Comparison of ENCODE assay signal across 30 cellular contexts in genomic region chr2:145587922-145588321, GRCh38.
"Had no signal": no experiment of that assay in that cellular context is flagged by ENCODE, and none has a peak within 500 bp of the region (broad histone marks: within the 10 kb centered on the region; RNA-seq: fewer than 3 reads in every experiment).

No MANE protein-coding gene starts in this region.

- H3K27me3 ChIP-seq: brain microvascular endothelial cell, dorsolateral prefrontal cortex, esophagus muscularis mucosa, foreskin keratinocyte, gastrocnemius medialis, heart left ventricle had no signal

- H3K9me3 Mint-ChIP-seq: activated B cell treated with CpG ODN at 0.5 μM for 24 hours; activated CD8-positive, alpha-beta T cell treated with anti-CD3 and anti-CD28 coated beads for 36 hours; activated T-cell treated with anti-CD3 and anti-CD28 coated beads, Interleukin-2, amount 50 U/mL, for 4 hours; activated T-helper 17 cell treated with anti-CD3 and anti-CD28 coated beads, Interleukin-2, amount 50 U/mL, for 72 hours; central memory CD8-positive, alpha-beta T cell; endodermal cell had no signal

- H3K4me3 Mint-ChIP-seq: activated B cell treated with CpG ODN at 0.5 μM for 24 hours; activated CD8-positive, alpha-beta T cell treated with anti-CD3 and anti-CD28 coated beads for 36 hours; activated naive CD8-positive, alpha-beta T cell; activated T-cell treated with anti-CD3 and anti-CD28 coated beads, Interleukin-2, amount 50 U/mL, for 4 hours; activated T-helper 17 cell treated with anti-CD3 and anti-CD28 coated beads, Interleukin-2, amount 50 U/mL, for 72 hours; central memory CD8-positive, alpha-beta T cell; dendritic cell treated with granulocyte-macrophage colony-stimulating factor and Interleukin-4, amounts not matched to agents 40 ng/mL and 50 ng/mL, for 4 days; endodermal cell had no signal

- ATAC-seq: activated CD4-positive, CD25-positive, alpha-beta regulatory T cell treated with anti-CD3 and anti-CD28 coated beads, Interleukin-2, amount 50 U/mL, for 24 hours; activated CD8-positive, alpha-beta T cell treated with anti-CD3 and anti-CD28 coated beads for 36 hours; activated T-cell treated with anti-CD3 and anti-CD28 coated beads, Interleukin-2, amount 50 U/mL, for 4 hours; activated T-helper 17 cell treated with anti-CD3 and anti-CD28 coated beads, Interleukin-2, amount 50 U/mL, for 72 hours; foreskin keratinocyte; gastrocnemius medialis; heart left ventricle had no signal

- H3K4me1 Mint-ChIP-seq: activated T-helper 17 cell treated with anti-CD3 and anti-CD28 coated beads, Interleukin-2, amount 50 U/mL, for 72 hours; central memory CD8-positive, alpha-beta T cell had no signal

- H3K27ac Mint-ChIP-seq: activated B cell treated with CpG ODN at 0.5 μM for 24 hours; activated CD8-positive, alpha-beta T cell treated with anti-CD3 and anti-CD28 coated beads for 36 hours; activated naive CD8-positive, alpha-beta T cell; activated T-helper 17 cell treated with anti-CD3 and anti-CD28 coated beads, Interleukin-2, amount 50 U/mL, for 72 hours; dendritic cell treated with granulocyte-macrophage colony-stimulating factor and Interleukin-4, amounts not matched to agents 40 ng/mL and 50 ng/mL, for 4 days; endodermal cell had no signal

- H3K36me3 Mint-ChIP-seq: activated naive CD8-positive, alpha-beta T cell had no signal

- H3K4me1 ChIP-seq: foreskin keratinocyte, gastrocnemius medialis, heart left ventricle had no signal

- H3K9me3 ChIP-seq: esophagus muscularis mucosa, gastrocnemius medialis, heart left ventricle had no signal

- DNase-seq: activated B cell treated with CpG ODN at 0.5 μM for 24 hours; activated CD4-positive, alpha-beta T cell treated with anti-CD3 and anti-CD28 coated beads for 48 hours; activated CD4-positive, alpha-beta T cell treated with anti-CD3 and anti-CD28 coated beads, Interleukin-2, amount 50 U/mL, for 1 hour; activated CD4-positive, alpha-beta T cell treated with anti-CD3 and anti-CD28 coated beads, Interleukin-2, amount 50 U/mL, for 48 hours; activated CD8-positive, alpha-beta memory T cell treated with anti-CD3 and anti-CD28 coated beads for 24 hours; activated CD8-positive, alpha-beta T cell treated with anti-CD3 and anti-CD28 coated beads for 36 hours; activated effector memory CD4-positive, alpha-beta T cell treated with Interleukin-2 at 50 U/mL for 16 hours; activated gamma-delta T cell treated with Interleukin-2 at 50 U/mL for 16 hours; activated naive CD4-positive, alpha-beta T cell treated with anti-CD3 and anti-CD28 coated beads, Interleukin-2, amount 50 U/mL, for 16 hours; activated naive CD4-positive, alpha-beta T cell treated with Interleukin-2 at 50 U/mL for 16 hours; activated T-cell treated with anti-CD3 and anti-CD28 coated beads, Interleukin-2, amount 50 U/mL, for 4 hours; amniotic stem cell; anterior cingulate cortex; brain microvascular endothelial cell; dorsolateral prefrontal cortex; effector memory CD4-positive, alpha-beta T cell; endodermal cell; foreskin keratinocyte; gastrocnemius medialis; glutamatergic neuron; heart left ventricle; T-helper 2 cell; WERI-Rb-1 had no signal

- H3K36me3 ChIP-seq: brain microvascular endothelial cell, esophagus muscularis mucosa, gastrocnemius medialis, heart left ventricle, WERI-Rb-1 had no signal

- H3K4me3 ChIP-seq: coronary artery, dorsolateral prefrontal cortex, esophagus muscularis mucosa, gastrocnemius medialis, heart left ventricle had no signal

- H3K27me3 Mint-ChIP-seq: activated B cell treated with CpG ODN at 0.5 μM for 24 hours; activated CD8-positive, alpha-beta T cell treated with anti-CD3 and anti-CD28 coated beads for 36 hours; activated naive CD8-positive, alpha-beta T cell; activated T-helper 17 cell treated with anti-CD3 and anti-CD28 coated beads, Interleukin-2, amount 50 U/mL, for 72 hours; central memory CD8-positive, alpha-beta T cell; dendritic cell treated with granulocyte-macrophage colony-stimulating factor and Interleukin-4, amounts not matched to agents 40 ng/mL and 50 ng/mL, for 4 days had no signal

- H3K27ac ChIP-seq: brain microvascular endothelial cell, coronary artery, dorsolateral prefrontal cortex, esophagus muscularis mucosa, foreskin keratinocyte, gastrocnemius medialis, heart left ventricle, WERI-Rb-1 had no signal
